In genomic region chr4:80306255-80306654, GRCh38 we compare ENCODE assay signal across 23 cellular contexts. TPM values are rescaled to one million over a fixed set of nuclear protein-coding genes. Genes with fewer than 3 reads are reported as not detected.
DNase-seq lines count a peak whose midpoint lies in the region; ATAC-seq, FAIRE-seq and TF ChIP-seq lines count a peak whose summit lies in the region.
"Had no signal": no experiment of that assay in that cellular context is flagged by ENCODE, and none has a peak within 500 bp of the region (broad histone marks: within the 10 kb centered on the region; RNA-seq: fewer than 3 reads in every experiment).

No MANE protein-coding gene starts in this region.

- H3K27me3 ChIP-seq in muscle layer of duodenum (ENCODE audit: low read depth, low read length) (no peaks in the 10 kb centered on the region), right lobe of liver (peaks cover 0 to 5% of the 10 kb centered on the region in 2 donors), tibial artery (peaks cover 0 to 5% of the 10 kb centered on the region in 2 donors)

- H3K4me1 ChIP-seq in muscle layer of duodenum (ENCODE audit: control insufficient read depth in 1 of 2, insufficient read depth in 2 of 2, low read length in 2 of 2), result no peaks in the 10 kb centered on the region
- no peaks in the 10 kb centered on the region for H3K4me1 ChIP-seq in right lobe of liver
- H3K4me1 ChIP-seq in tibial artery, result no peaks in the 10 kb centered on the region
- H3K4me1 ChIP-seq: heart left ventricle had no signal

- H3K36me3 ChIP-seq in muscle layer of duodenum (ENCODE audit: control insufficient read depth in 1 of 2, insufficient read depth in 2 of 2, low read length in 2 of 2) (no peaks in the 10 kb centered on the region), right lobe of liver (no peaks in the 10 kb centered on the region), tibial artery (no peaks in the 10 kb centered on the region)
- H3K36me3 ChIP-seq: heart left ventricle had no signal

- TF ChIP-seq CTCF in right lobe of liver (IDR thresholded peaks at IDR 0.05), result no peak
- no peak for TF ChIP-seq CTCF in coronary artery (IDR thresholded peaks at IDR 0.05)
- no peak for TF ChIP-seq CTCF in tibial artery (IDR thresholded peaks at IDR 0.05)

- TF ChIP-seq POLR2A in right lobe of liver (IDR thresholded peaks at IDR 0.05), result no peak

- H3K27ac ChIP-seq in muscle layer of duodenum (ENCODE audit: low read length), result peak overlapping the region; percentile 17
- no peak overlapping the region for H3K27ac ChIP-seq in right lobe of liver
- no peak overlapping the region for H3K27ac ChIP-seq in coronary artery
- no peak overlapping the region for H3K27ac ChIP-seq in tibial artery
- H3K27ac ChIP-seq: heart left ventricle had no signal

- 43% methylated on average over 2 of the region's 2 CpGs for WGBS in right lobe of liver (ENCODE audit: insufficient coverage, low coverage, low lambda C conversion rate, missing lambda C conversion rate)

- ATAC-seq in HG02870 (IDR thresholded peaks at IDR 0.05; ENCODE audit: unreplicated experiment) (no peak), right lobe of liver (no peak)
- ATAC-seq: heart left ventricle; stimulated activated naive B cell treated with anti-CD40 and anti-IgM and Interleukin-4, amounts not matched to agents 10 μg/mL and 1 μg/mL and 100 μg/mL, for 72 hours had no signal

- H3K4me3 ChIP-seq in muscle layer of duodenum (ENCODE audit: low read depth in 1 of 2, low read length in 2 of 2) (no peak overlapping the region), right lobe of liver (no peak overlapping the region), coronary artery (no peak overlapping the region), tibial artery (no peak overlapping the region)
- H3K4me3 ChIP-seq: heart left ventricle had no signal

- H3K9me3 ChIP-seq in muscle layer of duodenum (ENCODE audit: control insufficient read depth in 1 of 2, low read length in 2 of 2), result no peaks in the 10 kb centered on the region
- no peaks in the 10 kb centered on the region for H3K9me3 ChIP-seq in right lobe of liver
- H3K9me3 ChIP-seq in tibial artery, result no peaks in the 10 kb centered on the region
- H3K9me3 ChIP-seq: heart left ventricle had no signal

- intact Hi-C loops in right lobe of liver (cut with DNase I) (no loop called here), tibial artery (cut with DNase I; ENCODE audit: low total_unique reads) (no loop called here)

- DNase-seq in AG08396 (ENCODE audit: low spot score), result peak; percentile 20
- DNase-seq in RCC 7860 (ENCODE audit: low spot score), result peak; percentile 67
- peak; percentile 22 for DNase-seq in dermis blood vessel endothelial cell
- DNase-seq in right lobe of liver, result no peak
- no peak for DNase-seq in coronary artery (ENCODE audit: low spot score)
- no peak for DNase-seq in tibial artery
- DNase-seq: activated naive CD8-positive, alpha-beta T cell treated with anti-CD3 and anti-CD28 coated beads for 36 hours; CD4-positive, alpha-beta memory T cell; DND-41; H9; heart left ventricle; KG1; NCI-H1048; NCI-H2081 treated with DMSO at 0.1 percent for 48 hours; NCI-H526; stimulated activated naive B cell treated with anti-CD40 and anti-IgM and Interleukin-4, amounts not matched to agents 10 μg/mL and 1 μg/mL and 100 μg/mL, for 72 hours; T-helper 9 cell had no signal

- FAIRE-seq in RCC 7860 (lab: Jason Lieb, UNC), result no peak

RNA-seq across cellular contexts. Expression of gene CFAP299, which starts 29.3 kb away (rescaled TPM):
- total RNA-seq in dermis blood vessel endothelial cell (0.34 TPM in 1 of 2 replicates, not detected in the other), right lobe of liver (not detected)
- total RNA-seq: activated CD8-positive, alpha-beta memory T cell treated with anti-CD3 and anti-CD28 coated beads for 36 hours; activated naive CD8-positive, alpha-beta T cell treated with anti-CD3 and anti-CD28 coated beads for 36 hours; CD4-positive, alpha-beta memory T cell; dermis microvascular lymphatic vessel endothelial cell; H9; neural crest cell; SK-MEL-5 had no signal

RNA-seq across cellular contexts. Expression of gene FGF5, which starts 39.8 kb away (rescaled TPM):
- total RNA-seq in dermis blood vessel endothelial cell (under 0.01 and 0.17 TPM in 2 replicates), right lobe of liver (not detected)
- total RNA-seq: activated CD8-positive, alpha-beta memory T cell treated with anti-CD3 and anti-CD28 coated beads for 36 hours; activated naive CD8-positive, alpha-beta T cell treated with anti-CD3 and anti-CD28 coated beads for 36 hours; H9; neural crest cell; SK-MEL-5 had no signal

Comparison
In these comparisons a context has a peak if more than half of its experiments do, and no peak if none do; other contexts are left out.
1. DNase-seq: peak in AG08396 (single experiment), RCC 7860 (single experiment) and dermis blood vessel endothelial cell (single experiment); none in right lobe of liver (0 of 3), coronary artery (single experiment) and tibial artery (0 of 2).